Comparison of ENCODE assay signal across 30 cellular contexts in the genomic region with DNA sequence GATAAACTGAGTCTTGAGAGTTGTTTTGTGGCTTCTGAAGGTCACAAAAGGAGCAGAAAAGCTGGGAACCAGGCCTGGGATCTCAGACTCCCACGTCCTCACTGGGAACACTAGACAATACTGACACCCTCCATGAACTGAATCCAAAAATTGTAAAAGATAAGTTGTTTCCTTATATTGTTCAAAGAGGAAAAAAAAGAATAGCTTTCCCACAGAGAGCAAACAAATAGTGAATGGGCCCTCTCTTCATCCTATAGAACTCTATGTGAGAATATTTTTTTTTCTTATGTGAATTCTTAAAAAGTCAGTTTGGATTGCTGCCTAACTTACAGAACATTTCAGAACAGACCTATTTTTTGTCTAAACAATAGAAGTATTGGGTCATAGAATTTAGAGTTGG.
"Had no signal": no experiment of that assay in that cellular context is flagged by ENCODE, and none has a peak within 500 bp of the region (broad histone marks: within the 10 kb centered on the region; RNA-seq: fewer than 3 reads in every experiment).

No MANE protein-coding gene starts in this region.

- H3K4me3 ChIP-seq: breast epithelium, gastroesophageal sphincter, neural progenitor cell, psoas muscle, smooth muscle cell, stomach, tibial artery had no signal

- H3K9me3 Mint-ChIP-seq: immature natural killer cell; naive thymus-derived CD4-positive, alpha-beta T cell; nephron; neural progenitor cell; type B pancreatic cell had no signal

- H3K4me1 ChIP-seq: breast epithelium, parathyroid adenoma, psoas muscle, tibial artery had no signal

- H3K27ac Mint-ChIP-seq: immature natural killer cell; naive thymus-derived CD4-positive, alpha-beta T cell; nephron; neural progenitor cell; type B pancreatic cell had no signal

- ATAC-seq: foreskin keratinocyte; gastroesophageal sphincter; left colon; naive thymus-derived CD4-positive, alpha-beta T cell; psoas muscle; sciatic nerve had no signal

- H3K27me3 ChIP-seq: breast epithelium, foreskin keratinocyte, gastroesophageal sphincter, neural progenitor cell, stomach, tibial artery had no signal

- DNase-seq: central memory CD4-positive, alpha-beta T cell; effector CD8-positive, alpha-beta T cell; foreskin keratinocyte; glutamatergic neuron; hypothalamus; immature natural killer cell; islet precursor cell; kidney glomerular epithelial cell; left colon; mammary epithelial cell; mesendoderm; midbrain; naive thymus-derived CD4-positive, alpha-beta T cell; psoas muscle; retina; stimulated activated CD4-positive, alpha-beta T cell treated with anti-CD3 and anti-CD28 coated beads, Interleukin-12 subunit alpha, Interleukin-12 subunit beta, amount 100 ng/mL, for 4 hours; stimulated activated CD4-positive, alpha-beta T cell treated with anti-CD3 and anti-CD28 coated beads, Interleukin-1b, Interleukin-23, amount 100 ng/mL, for 48 hours; stimulated activated CD4-positive, alpha-beta T cell treated with anti-CD3 and anti-CD28 coated beads, Interleukin-4, amount 100 ng/mL, for 1 hour; stimulated activated CD8-positive, alpha-beta memory T cell treated with anti-CD3 and anti-CD28 coated beads, Interleukin-4, amount 100 ng/mL, for 48 hours; stimulated activated naive CD4-positive, alpha-beta T cell treated with Interleukin-2 at 50 U/mL for 16 hours; stomach; tibial artery had no signal

- H3K4me3 Mint-ChIP-seq: immature natural killer cell; naive thymus-derived CD4-positive, alpha-beta T cell; nephron; neural progenitor cell; type B pancreatic cell had no signal

- H3K36me3 Mint-ChIP-seq: immature natural killer cell; naive thymus-derived CD4-positive, alpha-beta T cell; neural progenitor cell; type B pancreatic cell had no signal

- H3K36me3 ChIP-seq: breast epithelium, gastroesophageal sphincter, neural progenitor cell, stomach, tibial artery had no signal

- H3K4me1 Mint-ChIP-seq: immature natural killer cell; naive thymus-derived CD4-positive, alpha-beta T cell had no signal

- H3K27ac ChIP-seq: breast epithelium, foreskin keratinocyte, gastroesophageal sphincter, neural progenitor cell, parathyroid adenoma, psoas muscle, stomach, tibial artery had no signal

- H3K9me3 ChIP-seq: breast epithelium, gastroesophageal sphincter, psoas muscle, stomach, tibial artery had no signal
